In genomic region chr2:191789791-191790190, GRCh38 we compare ENCODE assay signal across 30 cellular contexts. TPM values are rescaled to one million over a fixed set of nuclear protein-coding genes. Genes with fewer than 3 reads are reported as not detected.
A peak's percentile ranks its signal among the peaks of the same experiment; 100 is the strongest.
DNase-seq lines count a peak whose midpoint lies in the region; ATAC-seq, FAIRE-seq and TF ChIP-seq lines count a peak whose summit lies in the region.
"Had no signal": no experiment of that assay in that cellular context is flagged by ENCODE, and none has a peak within 500 bp of the region (broad histone marks: within the 10 kb centered on the region; RNA-seq: fewer than 3 reads in every experiment).

No MANE protein-coding gene starts in this region.

- DNase-seq in GM12892 (ENCODE audit: insufficient read length) (no peak), LHCN-M2 (ENCODE audit: low read depth) (peak; percentile 18), cardiac fibroblast (ENCODE audit: low read depth in 2 of 2) (peak; percentile 19 to 71), osteoblast (ENCODE audit: insufficient read length, low spot score, missing footprints) (peak; percentile 22), WERI-Rb-1 (no peak), activated gamma-delta T cell treated with Interleukin-2 at 50 U/mL for 16 hours (no peak), NCI-H2029 (lab: John Stamatoyannopoulos, UW) (no peak)
- DNase-seq: activated CD8-positive, alpha-beta T cell treated with anti-CD3 and anti-CD28 coated beads, Interleukin-2, amount 10 ng/mL, durations not matched to agents 7 days and 5 days; activated naive CD4-positive, alpha-beta T cell treated with anti-CD3 and anti-CD28 coated beads, Interleukin-2, amount 10 ng/mL, durations not matched to agents 7 days and 5 days; activated T-cell treated with anti-CD3 and anti-CD28 coated beads, Interleukin-2, amount 50 U/mL, for 24 hours; aorta; CD4-positive, alpha-beta T cell; colonic mucosa; DMS 273 treated with DMSO at 0.1 percent for 48 hours; GOT3; hypothalamus; kidney; NCI-H1105 treated with DMSO at 0.1 percent for 48 hours; NCI-H2107; NCI-H524 treated with DMSO at 0.1 percent for 48 hours; nucleus accumbens; stimulated activated CD4-positive, alpha-beta T cell treated with anti-CD3 and anti-CD28 coated beads, Interleukin-15, amount 100 ng/mL, for 24 hours; substantia nigra; T1000 had no signal

- H2AFZ ChIP-seq in osteoblast (ENCODE audit: low read length) = no peak overlapping the region

- H3K4me1 ChIP-seq in osteoblast (ENCODE audit: insufficient read depth, low read length) = peaks cover 5% of the 10 kb centered on the region
- H3K4me1 ChIP-seq: colonic mucosa, right atrium auricular region, vagina had no signal

- TF ChIP-seq POLR2A in GM12892 (IDR thresholded peaks at IDR 0.05; ENCODE audit: low read depth, low read length) = no peak

- H3K27ac ChIP-seq in osteoblast (ENCODE audit: low read depth, low read length) (no peak overlapping the region), WERI-Rb-1 (no peak overlapping the region)
- H3K27ac ChIP-seq: colonic mucosa, right atrium auricular region, RWPE1, vagina had no signal

- H3K27me3 ChIP-seq in osteoblast (ENCODE audit: insufficient read depth, low read length) (peaks cover 6% of the 10 kb centered on the region), WERI-Rb-1 (ENCODE audit: insufficient read depth, low read depth, severe bottlenecking) (no peaks in the 10 kb centered on the region)
- H3K27me3 ChIP-seq: colonic mucosa, right atrium auricular region, vagina had no signal

- no peaks in the 10 kb centered on the region for H4K20me1 ChIP-seq in osteoblast (ENCODE audit: insufficient read depth, low read length)

- FAIRE-seq in GM12892 (lab: Jason Lieb, UNC) = peak; percentile 76
- FAIRE-seq: G401.6, kidney had no signal

- ATAC-seq in HG03469 (IDR thresholded peaks at IDR 0.05; ENCODE audit: unreplicated experiment) = no peak
- ATAC-seq: activated CD4-positive, CD25-positive, alpha-beta regulatory T cell treated with anti-CD3 and anti-CD28 coated beads, Interleukin-2, amount 50 U/mL, for 24 hours; activated CD8-positive, alpha-beta T cell treated with anti-CD3 and anti-CD28 coated beads, Interleukin-2, amount 10 ng/mL, durations not matched to agents 7 days and 5 days had no signal

- H3K4me3 ChIP-seq in cardiac fibroblast (replicated peaks in 1 of 2; ENCODE audit: low read depth in 2 of 2, low read length in 2 of 2) (no peak overlapping the region), osteoblast (ENCODE audit: insufficient read depth, low read length) (no peak overlapping the region), WERI-Rb-1 (ENCODE audit: low read depth, low read length) (no peak overlapping the region)
- H3K4me3 ChIP-seq: colonic mucosa, right atrium auricular region, vagina had no signal

- H3K36me3 ChIP-seq in osteoblast (ENCODE audit: insufficient read depth, low read length) (no peaks in the 10 kb centered on the region), WERI-Rb-1 (no peaks in the 10 kb centered on the region)
- H3K36me3 ChIP-seq: colonic mucosa, right atrium auricular region, vagina had no signal

- peak overlapping the region; percentile 27 for H3K4me2 ChIP-seq in osteoblast (ENCODE audit: insufficient read depth, low read length)

- H3K9me3 ChIP-seq in osteoblast (ENCODE audit: low read depth, low read length) (no peaks in the 10 kb centered on the region), WERI-Rb-1 (ENCODE audit: severe bottlenecking) (no peaks in the 10 kb centered on the region)
- H3K9me3 ChIP-seq: colonic mucosa, right atrium auricular region, vagina had no signal

- TF ChIP-seq CTCF in cardiac fibroblast (IDR thresholded peaks at IDR 0.05; ENCODE audit: low read depth, low read length) (no peak), osteoblast (IDR thresholded peaks at IDR 0.05; ENCODE audit: extremely low read depth, low read depth, low read length) (no peak), WERI-Rb-1 (IDR thresholded peaks at IDR 0.05; ENCODE audit: low read depth, low read length) (no peak)

- H3K79me2 ChIP-seq in osteoblast (ENCODE audit: insufficient read depth, low read length) = no peaks in the 10 kb centered on the region

RNA-seq across cellular contexts. Expression of gene CAVIN2, which starts 57.1 kb away (rescaled TPM):
- 0.19 TPM for polyA plus RNA-seq in GM12892 (2012; ENCODE audit: missing spikeins)
- total RNA-seq in LHCN-M2 (2014; rRNA removed) (388 and 506 TPM in 2 replicates), osteoblast (1.2 and 1.8 TPM in 2 replicates)
- polyA plus RNA-seq in LHCN-M2 (2012) = 228 TPM
- total RNA-seq: activated CD8-positive, alpha-beta T cell treated with anti-CD3 and anti-CD28 coated beads, Interleukin-2, amount 10 ng/mL, durations not matched to agents 7 days and 5 days had no signal

Comparison
In these comparisons a context has a peak if more than half of its experiments do, and no peak if none do; other contexts are left out.
1. DNase-seq: peak in LHCN-M2 (single experiment), cardiac fibroblast (2 of 2) and osteoblast (single experiment); none in GM12892 (single experiment), WERI-Rb-1 (single experiment), activated gamma-delta T cell treated with Interleukin-2 at 50 U/mL for 16 hours (single experiment) and NCI-H2029 (single experiment).
2. RNA of gene CAVIN2, which starts 57.1 kb away (total RNA-seq): 388 to 506 TPM in LHCN-M2; 1.2 to 1.8 TPM in osteoblast; every median in the first group is over 100 times any median in the second.